ENCODE assay signal across 9 cellular contexts in the genomic region with DNA sequence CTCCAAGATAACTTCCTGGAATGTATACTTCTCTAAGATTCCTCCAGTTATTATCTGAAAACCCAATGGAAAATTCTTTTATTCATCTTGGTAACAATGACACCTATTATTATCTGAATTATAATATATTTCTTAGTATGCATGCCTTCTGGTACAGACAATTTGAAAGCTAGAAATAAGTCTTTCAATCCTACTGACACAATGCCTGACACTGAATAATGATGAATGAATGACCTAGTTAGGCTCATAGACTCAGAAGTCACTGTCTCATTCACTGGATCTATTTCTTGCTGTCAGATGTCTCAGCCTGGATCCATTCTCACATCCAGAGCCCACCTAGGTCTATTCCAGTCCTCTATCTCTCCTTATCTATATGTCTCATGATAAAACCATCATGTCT.
"Had no signal": no experiment of that assay in that cellular context is flagged by ENCODE, and none has a peak within 500 bp of the region (broad histone marks: within the 10 kb centered on the region; RNA-seq: fewer than 3 reads in every experiment).

No MANE protein-coding gene starts in this region.

- DNase-seq: GM23248, GOT3, H7, H9, HCEC 1CT, HFFc6 had no signal

- H3K4me3 ChIP-seq: GM23248, GM23338, HAP-1 had no signal

- H3K36me3 ChIP-seq: HAP-1 had no signal

- ATAC-seq: GM23338, HCT116 had no signal

- H3K27ac Mint-ChIP-seq: GM23338, HFFc6 had no signal

- H3K9ac ChIP-seq: GM23248 had no signal

- H3K9me3 ChIP-seq: HAP-1 had no signal

- H3K9me3 Mint-ChIP-seq: GM23338, H9 had no signal

- H2AFZ ChIP-seq: GM23248, GM23338 had no signal

- H3K4me3 Mint-ChIP-seq: GM23338, H9, HFFc6 had no signal

- H3K4me2 ChIP-seq: GM23338 had no signal

- H3K27ac ChIP-seq: GM23248 had no signal
